ENCODE assay signal across 8 cellular contexts in genomic region chr7:65980478-65981250, GRCh38. TPM values are rescaled to one million over a fixed set of nuclear protein-coding genes. Genes with fewer than 3 reads are reported as not detected.
DNase-seq lines count a peak whose midpoint lies in the region; ATAC-seq, FAIRE-seq and TF ChIP-seq lines count a peak whose summit lies in the region.

No MANE protein-coding gene starts in this region.

- H3K9ac ChIP-seq in kidney (ENCODE audit: low read length in 2 of 2): peak overlapping the region in 1 of 2 donors; percentile 55

- no peak for TF ChIP-seq POLR2A in A549 (IDR thresholded peaks at IDR 0.05; ENCODE audit: low read length)

- no peak for FAIRE-seq in A549 (lab: Jason Lieb, UNC)
- FAIRE-seq in kidney (lab: Jason Lieb, UNC): no peak

- CTCF ChIA-PET in A549 (lab: Yijun Ruan, JAX): no interaction called here

- no peaks in the 10 kb centered on the region for H3K27me3 ChIP-seq in SJCRH30

- H3K4me3 ChIP-seq in A549 (peak overlapping the region; percentile 76), SJCRH30 (peak overlapping the region; percentile 75), astrocyte of the cerebellum (ENCODE audit: low read depth, low read length) (peak overlapping the region; percentile 80), kidney (ENCODE audit: low read length in 2 of 2) (peak overlapping the region; percentile 6 to 64)

- TF ChIP-seq RAD21 in A549 (conservative IDR thresholded peaks at IDR 0.05 in 1 of 2, IDR thresholded peaks at IDR 0.05 in 1 of 2): no peak

- H3K9me3 ChIP-seq in A549 (no peaks in the 10 kb centered on the region), SJCRH30 (replicated peaks) (no peaks in the 10 kb centered on the region), kidney (ENCODE audit: control insufficient read depth in 1 of 2, low read length in 2 of 2) (no peaks in the 10 kb centered on the region)

- TF ChIP-seq EP300 in A549 (IDR thresholded peaks at IDR 0.05): no peak

- H3K36me3 ChIP-seq in SJCRH30 (peaks cover 27% of the 10 kb centered on the region), kidney (ENCODE audit: control insufficient read depth in 1 of 2, insufficient read depth in 2 of 2, low read length in 2 of 2) (no peaks in the 10 kb centered on the region)

- TF ChIP-seq CTCF in A549 (IDR thresholded peaks at IDR 0.05) (no peak), astrocyte of the cerebellum (IDR thresholded peaks at IDR 0.05; ENCODE audit: low read depth, low read length, missing control alignments) (no peak), kidney (IDR thresholded peaks at IDR 0.05; ENCODE audit: borderline replicate concordance, extremely low read depth, insufficient read depth) (no peak)

- peak overlapping the region; percentile 97 for H3K4me2 ChIP-seq in A549

- in situ Hi-C loops in astrocyte of the cerebellum (cut with HindIII; ENCODE audit: low sequenced_read_pairs): no loop called here

- intact Hi-C loops in kidney (cut with DNase I): no loop called here

- DNase-seq in A549 (ENCODE audit: low read depth in 1 of 2, low spot score in 1 of 2) (peak in 1 of 2 experiments; percentile 45), SJCRH30 (peak in 1 of 2 experiments; percentile 23), astrocyte of the cerebellum (ENCODE audit: low read depth) (no peak), kidney (peak; percentile 88), NCI-H2107 (lab: John Stamatoyannopoulos, UW) (no peak)
- peak; percentile 29 for DNase-seq in stimulated activated CD8-positive, alpha-beta memory T cell treated with anti-CD3 and anti-CD28 coated beads, Interleukin-12 subunit alpha, Interleukin-12 subunit beta, amount 100 ng/mL, for 1 hour (ENCODE audit: low read depth)

- H3K4me1 ChIP-seq in A549 (peaks cover 27% of the 10 kb centered on the region), SJCRH30 (no peaks in the 10 kb centered on the region), kidney (ENCODE audit: control insufficient read depth in 1 of 2, insufficient read depth in 1 of 2, low read depth in 1 of 2, low read length in 2 of 2) (peaks cover 0 to 11% of the 10 kb centered on the region in 2 donors)

- ATAC-seq in A549 (peak in 1 of 2 experiments; percentile 4; a peak in 3 of 6 replicates), GM18873 (IDR thresholded peaks at IDR 0.05; ENCODE audit: low FRiP score, unreplicated experiment) (peak; percentile 69), HG03103 (IDR thresholded peaks at IDR 0.05; ENCODE audit: low read depth, unreplicated experiment) (peak; percentile 76)

- WGBS in A549 (ENCODE audit: missing lambda C conversion rate): 49% methylated on average over 10 of the region's 11 CpGs

- peak overlapping the region; percentile 92 to 95; a peak in 5 of 6 replicates for H3K27ac ChIP-seq in A549
- H3K27ac ChIP-seq in SJCRH30: no peak overlapping the region
- peak overlapping the region in 1 of 2 donors; percentile 11 for H3K27ac ChIP-seq in kidney (ENCODE audit: low read depth in 2 of 2, low read length in 2 of 2)

- POLR2A ChIA-PET in A549 (lab: Yijun Ruan, JAX): no interaction called here

TF ChIP-seq in A549, 52 proteins besides CTCF, POLR2A, EP300 and RAD21:
- TF ChIP-seq REST (IDR thresholded peaks at IDR 0.05) (no peak), NFE2L2 (conservative IDR thresholded peaks at IDR 0.05; ENCODE audit: low read length) (no peak), SMC3 (IDR thresholded peaks at IDR 0.05) (no peak), ZSCAN20 (CRISPR knock-in tag; IDR thresholded peaks at IDR 0.05) (no peak), FOXS1 (CRISPR knock-in tag; IDR thresholded peaks at IDR 0.05) (no peak), ELK1 (IDR thresholded peaks at IDR 0.05; ENCODE audit: low read depth, low read length) (no peak), FOSL2 (IDR thresholded peaks at IDR 0.05) (no peak), FOSL2 (CRISPR knock-in tag; IDR thresholded peaks at IDR 0.05) (no peak), E2F6 (IDR thresholded peaks at IDR 0.05; ENCODE audit: borderline replicate concordance, low read depth) (no peak), CBX8 (IDR thresholded peaks at IDR 0.05) (no peak), TFCP2L1 (CRISPR knock-in tag; IDR thresholded peaks at IDR 0.05) (no peak)

RNA-seq across cellular contexts. Expression of gene GUSB, which starts 1.3 kb away (rescaled TPM):
- polyA plus RNA-seq in A549 (2011; rRNA removed): 32.3 and 38.5 TPM in 2 replicates
- 45.4 and 48.7 TPM in 2 replicates for polyA plus RNA-seq in A549 (2012; cell fraction: cytosol; rRNA removed)
- polyA plus RNA-seq in A549 (2012; cell fraction: nucleus; rRNA removed): 163 and 173 TPM in 2 replicates
- 28.6 to 32.3 TPM (median 32.1 TPM) in 3 replicates for polyA plus RNA-seq in A549 (2017; fragmentation: RNase III; extraction: RNeasy Plus Mini Kit Qiagen cat#74134 plus additional on column Dnase treatment)
- polyA minus RNA-seq in A549 (2011; rRNA and poly(A)+ RNA removed): 47.5 and 57.5 TPM in 2 replicates
- 27.3 and 40.1 TPM in 2 replicates for total RNA-seq in SJCRH30 (2014; rRNA removed; shearing (Covaris generic))
- 60.1 TPM for total RNA-seq in kidney
- polyA plus RNA-seq in kidney (ENCODE audit: insufficient read depth, low read depth, low replicate concordance): 61.8 TPM

Comparison
In these comparisons a context has a peak if more than half of its experiments do, and no peak if none do; other contexts are left out.
1. DNase-seq: peak in kidney (single experiment) and stimulated activated CD8-positive, alpha-beta memory T cell treated with anti-CD3 and anti-CD28 coated beads, Interleukin-12 subunit alpha, Interleukin-12 subunit beta, amount 100 ng/mL, for 1 hour (single experiment); none in astrocyte of the cerebellum (single experiment) and NCI-H2107 (single experiment).
2. Peak in every context shown above with its lines, with median percentiles within 50 percentile points of each other: H3K4me3 ChIP-seq.